Comparison of ENCODE assay signal across 10 cellular contexts in the genomic region with DNA sequence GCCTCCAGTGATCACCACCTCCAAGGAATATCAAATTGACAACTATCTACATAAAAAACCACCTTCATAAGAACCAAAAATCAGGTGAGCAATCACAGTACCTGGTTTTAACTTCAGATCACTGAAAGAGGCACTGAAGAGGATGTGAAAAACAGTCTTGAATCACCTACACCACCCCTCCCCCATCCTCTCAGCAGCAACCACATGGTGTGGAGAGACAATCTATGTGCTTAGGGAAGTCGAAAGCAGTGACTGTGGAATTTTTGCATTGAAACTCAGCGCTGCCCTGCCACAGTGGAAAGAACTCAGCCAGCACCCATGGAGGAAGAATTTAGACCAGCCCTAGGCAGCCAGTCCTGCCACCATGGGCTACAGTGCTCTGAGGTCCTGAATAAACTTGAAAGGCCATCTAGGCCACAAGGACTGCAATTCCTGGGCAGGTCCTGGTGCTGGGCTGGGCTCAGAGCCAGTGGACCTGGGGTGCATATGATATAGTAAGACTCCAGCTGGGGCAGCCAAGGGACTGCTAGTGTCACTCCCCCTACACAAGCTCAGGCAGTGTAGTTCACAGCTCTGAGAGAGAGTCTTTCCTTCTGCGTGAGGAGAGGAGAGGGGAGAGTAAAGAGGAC.
DNase-seq lines count a peak whose midpoint lies in the region; ATAC-seq and TF ChIP-seq lines count a peak whose summit lies in the region.
"Had no signal": no experiment of that assay in that cellular context is flagged by ENCODE, and none has a peak within 500 bp of the region (broad histone marks: within the 10 kb centered on the region; RNA-seq: fewer than 3 reads in every experiment).

No MANE protein-coding gene starts in this region.

- H3K79me2 ChIP-seq in OCI-LY3 (ENCODE audit: low read length), result peaks cover 5% of the 10 kb centered on the region; the same call in 1 of the 2 replicates

- no peak for TF ChIP-seq POLR2A in GM18505 (IDR thresholded peaks at IDR 0.05; ENCODE audit: borderline replicate concordance, extremely low read depth, insufficient read depth, insufficient read length)

- H3K4me1 ChIP-seq in OCI-LY3 (ENCODE audit: low read length) (peaks cover 39% of the 10 kb centered on the region), iPS-18a (ENCODE audit: control insufficient read depth, low read depth, low read length) (peaks cover 11% of the 10 kb centered on the region)

- H3K9ac ChIP-seq in OCI-LY3 (ENCODE audit: low read length) (peak overlapping the region; percentile 47; the same call in 1 of the 2 replicates), iPS-18a (ENCODE audit: low read length) (no peak overlapping the region)

- TF ChIP-seq CTCF in OCI-LY3 (IDR thresholded peaks at IDR 0.05; ENCODE audit: low read depth, low read length), result no peak

- no peaks in the 10 kb centered on the region for H3K27me3 ChIP-seq in OCI-LY3 (ENCODE audit: low read depth, low read length)
- no peaks in the 10 kb centered on the region for H3K27me3 ChIP-seq in iPS-18a (ENCODE audit: control insufficient read depth, insufficient read depth, low read length)

- H3K4me3 ChIP-seq in OCI-LY3 (ENCODE audit: low read length) (peak overlapping the region; percentile 10; the same call in 1 of the 2 replicates), iPS-18a (ENCODE audit: low read length) (peak overlapping the region; percentile 18)

- H3K9me3 ChIP-seq in OCI-LY3 (ENCODE audit: insufficient read depth, low read length), result no peaks in the 10 kb centered on the region
- no peaks in the 10 kb centered on the region for H3K9me3 ChIP-seq in iPS-18a (ENCODE audit: control insufficient read depth, low read depth, low read length)

- H3K4me2 ChIP-seq in OCI-LY3 (ENCODE audit: low read length), result peak overlapping the region; percentile 60

- no peak overlapping the region for H2AFZ ChIP-seq in OCI-LY3 (ENCODE audit: low read depth, low read length)

- ATAC-seq in GM18505 (IDR thresholded peaks at IDR 0.05; ENCODE audit: unreplicated experiment) (peak; percentile 83), GM21619 (IDR thresholded peaks at IDR 0.05; ENCODE audit: unreplicated experiment) (peak; percentile 69)

- DNase-seq in iPS-NIHi11 (ENCODE audit: low spot score) (no peak), NCI-H187 treated with DMSO at 0.1 percent for 48 hours (lab: John Stamatoyannopoulos, UW) (no peak), midbrain (lab: John Stamatoyannopoulos, UW) (no peak), GM03348 (ENCODE audit: low spot score) (no peak)
- DNase-seq: GF-D8, kidney glomerular epithelial cell had no signal

- H3K36me3 ChIP-seq in OCI-LY3 (replicated peaks; ENCODE audit: low read depth, low read length), result peaks cover 31% of the 10 kb centered on the region
- peaks cover 37% of the 10 kb centered on the region for H3K36me3 ChIP-seq in iPS-18a (ENCODE audit: control insufficient read depth, low read depth, low read length)

- peak overlapping the region; percentile 69 for H3K27ac ChIP-seq in OCI-LY3 (ENCODE audit: low read length)
- peak overlapping the region; percentile 42 for H3K27ac ChIP-seq in iPS-18a (ENCODE audit: low read length)

- no peaks in the 10 kb centered on the region for H4K20me1 ChIP-seq in OCI-LY3 (ENCODE audit: insufficient read depth, low read length)
